ENCODE assay signal across 12 cellular contexts in the genomic region with DNA sequence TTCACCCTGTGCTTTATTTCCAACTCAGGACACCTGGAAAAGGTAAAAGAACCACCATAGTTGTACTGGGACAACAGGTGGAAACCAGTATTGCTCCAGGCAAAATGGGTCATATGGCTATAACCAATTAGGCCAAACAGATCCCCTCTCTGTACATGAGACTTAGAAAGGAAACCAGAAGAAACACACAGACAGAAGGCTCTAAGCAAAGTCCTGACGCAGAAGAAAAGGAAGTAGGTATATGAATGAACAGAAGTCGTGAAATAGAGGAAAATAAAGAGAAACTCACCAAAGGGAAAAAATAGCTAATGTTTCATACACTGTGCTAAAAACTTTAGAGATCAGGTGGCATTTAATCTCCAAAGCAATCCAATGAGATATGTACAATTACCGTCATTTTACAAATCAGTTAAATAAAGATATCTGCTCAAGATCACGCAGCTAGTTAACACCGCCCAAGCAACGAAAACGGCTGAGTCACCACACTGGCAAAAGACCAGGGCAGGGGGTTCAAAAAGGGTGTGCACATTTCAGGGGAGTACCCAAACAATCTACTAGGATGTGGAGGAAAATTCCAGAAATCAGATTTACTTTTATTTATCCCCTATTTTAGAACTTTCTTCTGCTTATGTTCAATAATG.
DNase-seq lines count a peak whose midpoint lies in the region; ATAC-seq and TF ChIP-seq lines count a peak whose summit lies in the region.
"Had no signal": no experiment of that assay in that cellular context is flagged by ENCODE, and none has a peak within 500 bp of the region (broad histone marks: within the 10 kb centered on the region; RNA-seq: fewer than 3 reads in every experiment).

No MANE protein-coding gene starts in this region.

- H3K9me3 Mint-ChIP-seq in activated naive CD8-positive, alpha-beta T cell (ENCODE audit: low read depth) = no peaks in the 10 kb centered on the region

- H3K4me1 Mint-ChIP-seq in activated naive CD8-positive, alpha-beta T cell (ENCODE audit: low read depth) = peaks cover 60% of the 10 kb centered on the region

- H3K4me3 ChIP-seq in GM12865 (ENCODE audit: low read depth, low read length) = no peak overlapping the region
- H3K4me3 ChIP-seq: thyroid gland had no signal

- peaks cover 20% of the 10 kb centered on the region for H3K36me3 Mint-ChIP-seq in activated naive CD8-positive, alpha-beta T cell

- ATAC-seq in GM19463 (IDR thresholded peaks at IDR 0.05; ENCODE audit: unreplicated experiment) (peak; percentile 29), HG03097 (IDR thresholded peaks at IDR 0.05; ENCODE audit: low FRiP score, unreplicated experiment) (peak; percentile 44)

- peak overlapping the region; percentile 28 for H3K4me3 Mint-ChIP-seq in activated naive CD8-positive, alpha-beta T cell

- TF ChIP-seq CTCF in GM12865 (IDR thresholded peaks at IDR 0.05; ENCODE audit: insufficient read depth, low read depth, low read length, missing control alignments) = no peak

- DNase-seq in GM12865 (ENCODE audit: low read depth) (peak; percentile 36), DMS 273 (lab: John Stamatoyannopoulos, UW; ENCODE audit: unreplicated experiment) (no peak), NCI-H2029 treated with DMSO at 0.1 percent for 48 hours (lab: John Stamatoyannopoulos, UW) (no peak), foreskin melanocyte (no peak), dedifferentiated amniotic fluid mesenchymal stem cell (ENCODE audit: extremely low spot score) (no peak)
- DNase-seq: DMS79; effector CD8-positive, alpha-beta T cell; NCI-H748 treated with DMSO at 0.1 percent for 48 hours; thyroid gland had no signal

- H3K27me3 Mint-ChIP-seq in activated naive CD8-positive, alpha-beta T cell = no peaks in the 10 kb centered on the region

- H3K27ac Mint-ChIP-seq in activated naive CD8-positive, alpha-beta T cell = peak overlapping the region; percentile 90
